ENCODE assay signal across 8 cellular contexts in genomic region chr2:231661422-231662027, GRCh38. TPM values are rescaled to one million over a fixed set of nuclear protein-coding genes. Genes with fewer than 3 reads are reported as not detected.
A peak's percentile ranks its signal among the peaks of the same experiment; 100 is the strongest.
DNase-seq lines count a peak whose midpoint lies in the region; ATAC-seq, FAIRE-seq and TF ChIP-seq lines count a peak whose summit lies in the region.

No MANE protein-coding gene starts in this region.

- peak overlapping the region; percentile 65 for H3K4me3 Mint-ChIP-seq in T-helper 1 cell treated with Interleukin-12 subunit alpha and Interleukin-12 subunit beta and Interleukin-4 antibody, amounts not matched to agents 30 μg/mL and 1 μg/mL, for 36 hours
- H3K4me3 Mint-ChIP-seq in activated naive CD8-positive, alpha-beta T cell treated with anti-CD3 and anti-CD28 coated beads, Interleukin-2, amount 50 U/mL, for 24 hours = peak overlapping the region; percentile 70

- peak overlapping the region; percentile 70 for H2AFZ ChIP-seq in keratinocyte (ENCODE audit: control insufficient read depth, low read length)

- no peaks in the 10 kb centered on the region for H3K27me3 ChIP-seq in keratinocyte (ENCODE audit: control insufficient read depth, extremely low read depth, insufficient read depth, low read length)

- H3K27ac Mint-ChIP-seq in T-helper 1 cell treated with Interleukin-12 subunit alpha and Interleukin-12 subunit beta and Interleukin-4 antibody, amounts not matched to agents 30 μg/mL and 1 μg/mL, for 36 hours = peak overlapping the region; percentile 96
- H3K27ac Mint-ChIP-seq in activated naive CD8-positive, alpha-beta T cell treated with anti-CD3 and anti-CD28 coated beads, Interleukin-2, amount 50 U/mL, for 24 hours = peak overlapping the region; percentile 87

- H3K4me1 ChIP-seq in keratinocyte (ENCODE audit: control insufficient read depth, extremely low read depth, insufficient read depth, low read length) = peaks cover 17% of the 10 kb centered on the region

- no peaks in the 10 kb centered on the region for H3K9me1 ChIP-seq in keratinocyte (ENCODE audit: control insufficient read depth, extremely low read depth, insufficient read depth, low read length)

- H3K36me3 Mint-ChIP-seq in T-helper 1 cell treated with Interleukin-12 subunit alpha and Interleukin-12 subunit beta and Interleukin-4 antibody, amounts not matched to agents 30 μg/mL and 1 μg/mL, for 36 hours (ENCODE audit: low read depth) = no peaks in the 10 kb centered on the region
- H3K36me3 Mint-ChIP-seq in activated naive CD8-positive, alpha-beta T cell treated with anti-CD3 and anti-CD28 coated beads, Interleukin-2, amount 50 U/mL, for 24 hours (ENCODE audit: low read depth) = no peaks in the 10 kb centered on the region

- H3K27ac ChIP-seq in keratinocyte (ENCODE audit: control insufficient read depth, insufficient read depth, low read length) (peak overlapping the region; percentile 74), substantia nigra (ENCODE audit: low read depth, low read length, poor library complexity, severe bottlenecking) (peak overlapping the region; percentile 98)

- peak overlapping the region; percentile 28 to 50 (median 42) for H3K4me3 ChIP-seq in keratinocyte (ENCODE audit: control insufficient read depth in 2 of 3, extremely low read depth in 1 of 3, insufficient read depth in 2 of 3, low read depth in 1 of 3, low read length in 3 of 3)

- H3K36me3 ChIP-seq in keratinocyte (ENCODE audit: control insufficient read depth in 2 of 2, extremely low read depth in 1 of 2, insufficient read depth in 2 of 2, low read length in 2 of 2) = no peaks in the 10 kb centered on the region

- DNase-seq in T-helper 1 cell = no peak
- no peak for DNase-seq in activated naive CD8-positive, alpha-beta T cell treated with anti-CD3 and anti-CD28 coated beads, Interleukin-2, amount 50 U/mL, for 24 hours
- no peak for DNase-seq in keratinocyte (ENCODE audit: low read depth, low spot score)
- DNase-seq in substantia nigra (lab: John Stamatoyannopoulos, UW) = no peak
- DNase-seq in DMS79 treated with DMSO at 0.1 percent for 48 hours (lab: John Stamatoyannopoulos, UW) = no peak
- DNase-seq in NCI-H510A (lab: John Stamatoyannopoulos, UW) = no peak
- DNase-seq in NCI-H345 (lab: John Stamatoyannopoulos, UW) = no peak

- H3K9ac ChIP-seq in keratinocyte (ENCODE audit: control insufficient read depth, extremely low read depth, insufficient read depth, low read length) = peak overlapping the region; percentile 79

- H3K4me2 ChIP-seq in keratinocyte (ENCODE audit: control insufficient read depth, extremely low read depth, insufficient read depth, low read depth, low read length) = peak overlapping the region; percentile 58

- no peaks in the 10 kb centered on the region for H3K9me3 Mint-ChIP-seq in T-helper 1 cell treated with Interleukin-12 subunit alpha and Interleukin-12 subunit beta and Interleukin-4 antibody, amounts not matched to agents 30 μg/mL and 1 μg/mL, for 36 hours
- H3K9me3 Mint-ChIP-seq in activated naive CD8-positive, alpha-beta T cell treated with anti-CD3 and anti-CD28 coated beads, Interleukin-2, amount 50 U/mL, for 24 hours = peaks cover 8% of the 10 kb centered on the region

- no peak for FAIRE-seq in keratinocyte (lab: Jason Lieb, UNC)

- H3K9me3 ChIP-seq in keratinocyte (ENCODE audit: control insufficient read depth, low read depth, low read length) = no peaks in the 10 kb centered on the region

- peaks cover 10% of the 10 kb centered on the region for H3K4me1 Mint-ChIP-seq in T-helper 1 cell treated with Interleukin-12 subunit alpha and Interleukin-12 subunit beta and Interleukin-4 antibody, amounts not matched to agents 30 μg/mL and 1 μg/mL, for 36 hours (ENCODE audit: low read depth)
- peaks cover 26% of the 10 kb centered on the region for H3K4me1 Mint-ChIP-seq in activated naive CD8-positive, alpha-beta T cell treated with anti-CD3 and anti-CD28 coated beads, Interleukin-2, amount 50 U/mL, for 24 hours

- H3K79me2 ChIP-seq in keratinocyte (ENCODE audit: control insufficient read depth, insufficient read depth, low read length) = no peaks in the 10 kb centered on the region

- TF ChIP-seq CTCF in keratinocyte (optimal IDR thresholded peaks at IDR 0.05 in 1 of 3, IDR thresholded peaks at IDR 0.05 in 1 of 3, conservative IDR thresholded peaks at IDR 0.05 in 1 of 3; ENCODE audit: extremely low read depth in 1 of 3, insufficient read depth in 2 of 3, low read length in 3 of 3) = no peak

- H4K20me1 ChIP-seq in keratinocyte (ENCODE audit: control insufficient read depth, extremely low read depth, insufficient read depth, low read length) = no peaks in the 10 kb centered on the region

- dilution Hi-C loops in keratinocyte (cut with MboI; ENCODE audit: extremely low pct_ligation_motif_present, low sequenced_read_pairs) = no loop called here

- no peak for ATAC-seq in activated naive CD8-positive, alpha-beta T cell treated with anti-CD3 and anti-CD28 coated beads, Interleukin-2, amount 50 U/mL, for 24 hours

- no peaks in the 10 kb centered on the region for H3K27me3 Mint-ChIP-seq in T-helper 1 cell treated with Interleukin-12 subunit alpha and Interleukin-12 subunit beta and Interleukin-4 antibody, amounts not matched to agents 30 μg/mL and 1 μg/mL, for 36 hours (ENCODE audit: low read depth)
- no peaks in the 10 kb centered on the region for H3K27me3 Mint-ChIP-seq in activated naive CD8-positive, alpha-beta T cell treated with anti-CD3 and anti-CD28 coated beads, Interleukin-2, amount 50 U/mL, for 24 hours

RNA-seq across cellular contexts. Expression of gene PTMA, which starts 46.8 kb away (rescaled TPM):
- polyA plus RNA-seq in keratinocyte = 200 to 691 TPM (median 598 TPM) in 3 replicates
- 225 TPM for polyA plus RNA-seq in keratinocyte (2011; ENCODE audit: low read depth)
- polyA plus RNA-seq in keratinocyte (2011; cell fraction: cytosol; rRNA removed) = 365 and 669 TPM in 2 replicates
- polyA plus RNA-seq in keratinocyte (2011; cell fraction: nucleus; rRNA removed) = 172 and 224 TPM in 2 replicates
- 295 and 1,005 TPM in 2 replicates for polyA plus RNA-seq in keratinocyte (2012; ENCODE audit: low replicate concordance)
- 30.7 to 59.6 TPM (median 58.6 TPM) in 3 replicates for polyA minus RNA-seq in keratinocyte
- 399 TPM for polyA minus RNA-seq in keratinocyte (2011; cell fraction: cytosol; rRNA and poly(A)+ RNA removed)
- polyA minus RNA-seq in keratinocyte (2011; cell fraction: nucleus; rRNA and poly(A)+ RNA removed) = 57.3 and 58.8 TPM in 2 replicates
